9 cellular contexts compared by ENCODE assay signal in the genomic region with DNA sequence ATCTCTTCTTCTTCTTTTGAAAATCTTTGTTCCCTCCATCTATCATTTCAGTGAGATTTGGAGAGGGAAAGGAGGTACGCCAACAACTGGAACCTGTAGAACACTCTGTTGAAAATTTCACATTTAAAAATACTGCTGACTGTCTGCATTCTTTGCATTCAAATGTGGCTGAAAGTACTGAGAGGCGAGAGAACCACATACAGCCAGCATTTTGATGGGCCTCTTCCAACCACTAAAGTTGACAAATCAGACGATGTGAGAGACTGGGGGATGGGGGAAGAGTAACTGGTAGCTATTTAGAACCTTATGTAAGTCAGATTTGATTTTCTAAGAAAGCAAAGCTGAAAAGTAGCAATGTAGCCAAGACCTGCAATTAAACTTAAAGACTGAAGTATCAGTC.
DNase-seq lines count a peak whose midpoint lies in the region; ATAC-seq and TF ChIP-seq lines count a peak whose summit lies in the region.
"Had no signal": no experiment of that assay in that cellular context is flagged by ENCODE, and none has a peak within 500 bp of the region (broad histone marks: within the 10 kb centered on the region; RNA-seq: fewer than 3 reads in every experiment).

No MANE protein-coding gene starts in this region.

- no peak overlapping the region for H3K27ac ChIP-seq in IMR-90 (ENCODE audit: insufficient read depth, low read length)
- peak overlapping the region; percentile 8 for H3K27ac ChIP-seq in caudate nucleus (ENCODE audit: low read depth, low read length)

- H3K9ac ChIP-seq in IMR-90 (ENCODE audit: low read depth, low read length) = no peak overlapping the region

- no peaks in the 10 kb centered on the region for H4K20me1 ChIP-seq in IMR-90 (ENCODE audit: insufficient read depth, low read length)

- no peak overlapping the region for H3K23ac ChIP-seq in IMR-90 (ENCODE audit: low read depth, low read length)

- peak; percentile 43 for ATAC-seq in IMR-90 (ENCODE audit: low read depth)
- no peak for ATAC-seq in HG03097 (IDR thresholded peaks at IDR 0.05; ENCODE audit: low FRiP score, unreplicated experiment)
- no peak for ATAC-seq in GM21737 (IDR thresholded peaks at IDR 0.05; ENCODE audit: unreplicated experiment)

- TF ChIP-seq POLR2A in IMR-90 (IDR thresholded peaks at IDR 0.05; ENCODE audit: low read depth, low read length) = no peak

- H2AFZ ChIP-seq in IMR-90 (replicated peaks; ENCODE audit: low read length, poor library complexity) = no peak overlapping the region

- H2BK120ac ChIP-seq in IMR-90 (ENCODE audit: low read depth, low read length) = no peak overlapping the region

- BruUV-seq in IMR-90 (replicated peaks; lab: Mats Ljungman, UMichigan) = no TSS peak

- H3K56ac ChIP-seq in IMR-90 (ENCODE audit: extremely low read depth, insufficient read depth, low read length) = no peak overlapping the region

- H3K14ac ChIP-seq in IMR-90 (replicated peaks; ENCODE audit: low read depth, low read length) = no peak overlapping the region

- H4K8ac ChIP-seq in IMR-90 (ENCODE audit: low read depth in 2 of 2, low read length in 2 of 2) = no peak overlapping the region

- no peak overlapping the region for H2AK9ac ChIP-seq in IMR-90 (replicated peaks; ENCODE audit: low read depth, low read length, poor library complexity)

- intact Hi-C loops in IMR-90 (cut with micrococcal nuclease) = no loop called here

- CTCF ChIA-PET in IMR-90 (lab: Yijun Ruan, JAX) = no interaction called here

- DNase-seq in AG08395 (ENCODE audit: low spot score) (peak; percentile 45), IMR-90 (peak; percentile 60), caudate nucleus (lab: John Stamatoyannopoulos, UW) (no peak), T1000 (lab: John Stamatoyannopoulos, UW) (no peak), NCI-H2107 treated with DMSO at 0.1 percent for 48 hours (lab: John Stamatoyannopoulos, UW; ENCODE audit: unreplicated experiment) (no peak)
- DNase-seq: activated CD4-positive, CD25-positive, alpha-beta regulatory T cell treated with anti-CD3 and anti-CD28 coated beads, Interleukin-2, amount 50 U/mL, for 72 hours had no signal

- H3K4me1 Mint-ChIP-seq in nephron = peaks cover 9% of the 10 kb centered on the region

- no peaks in the 10 kb centered on the region for H3K9me3 ChIP-seq in IMR-90 (ENCODE audit: control insufficient read depth, insufficient read depth, low read length)

- no peak for TF ChIP-seq RAD21 in IMR-90 (IDR thresholded peaks at IDR 0.05; ENCODE audit: low read length)

- no peaks in the 10 kb centered on the region for H3K79me1 ChIP-seq in IMR-90 (ENCODE audit: low read depth in 1 of 2, low read length in 2 of 2)

- H3K27ac Mint-ChIP-seq in nephron = peak overlapping the region; percentile 52 to 74 (median 54)

- H3K18ac ChIP-seq in IMR-90 (ENCODE audit: low read depth, low read length) = no peak overlapping the region

- H3K4me1 ChIP-seq in IMR-90 (ENCODE audit: control insufficient read depth, insufficient read depth, low read length) = 0 out of 2 replicates have a peak, but pooled peaks cover 3% of the 10 kb centered on the region

- no peak overlapping the region for H4K5ac ChIP-seq in IMR-90 (ENCODE audit: low read depth, low read length)

- no peak overlapping the region for H2BK20ac ChIP-seq in IMR-90 (ENCODE audit: low read depth, low read length)

- dilution Hi-C loops in IMR-90 (cut with HindIII; ENCODE audit: low sequenced_read_pairs, unreplicated experiment) = no loop called here

- 100% methylated on average over 1 of the region's 3 CpGs; no CpG with 5 or more reads in 1 of the 2 experiments for WGBS in IMR-90 (ENCODE audit: extremely low coverage in 2 of 2, insufficient read length in 1 of 2), 2 experiments

- no peak overlapping the region for H4K91ac ChIP-seq in IMR-90 (ENCODE audit: insufficient read depth, low read depth, low read length)

- H2AK5ac ChIP-seq in IMR-90 (ENCODE audit: low read depth, low read length) = no peak overlapping the region

- POLR2A ChIA-PET in IMR-90 (lab: Charles Lee; ENCODE audit: unreplicated experiment) = no interaction called here

- no peak for TF ChIP-seq CTCF in IMR-90 (conservative IDR thresholded peaks at IDR 0.05; ENCODE audit: low read depth, low read length)
- no peak for TF ChIP-seq CTCF in nephron (IDR thresholded peaks at IDR 0.05; ENCODE audit: unreplicated experiment in 3 of 3)

- no peak overlapping the region for H2BK15ac ChIP-seq in IMR-90 (ENCODE audit: low read depth, low read length)

- no peak overlapping the region for H2BK5ac ChIP-seq in IMR-90 (ENCODE audit: low read depth, low read length, poor library complexity, severe bottlenecking)

- no peaks in the 10 kb centered on the region for H3K36me3 ChIP-seq in IMR-90 (ENCODE audit: control insufficient read depth, insufficient read depth, low read length)

- H3K27me3 Mint-ChIP-seq in nephron (ENCODE audit: low read depth) = no peaks in the 10 kb centered on the region

- peaks cover 40% of the 10 kb centered on the region for H3K36me3 Mint-ChIP-seq in nephron (ENCODE audit: low read depth)

- in situ Hi-C loops in IMR-90 (cut with MboI; ENCODE audit: low sequenced_read_pairs) = no loop called here

- peaks cover 3% of the 10 kb centered on the region; the same call in 1 of the 2 replicates for H3K9me1 ChIP-seq in IMR-90 (ENCODE audit: insufficient read depth, low read length)

- no peak overlapping the region for H3K4ac ChIP-seq in IMR-90 (ENCODE audit: low read depth, low read length)

- no peaks in the 10 kb centered on the region for H3K9me3 Mint-ChIP-seq in nephron

- H3K4me3 Mint-ChIP-seq in nephron = no peak overlapping the region

- H3K4me3 ChIP-seq in IMR-90 (ENCODE audit: insufficient read depth, low read depth, low read length) = no peak overlapping the region

- H3K27me3 ChIP-seq in IMR-90 (ENCODE audit: control insufficient read depth, insufficient read depth, low read length) = no peaks in the 10 kb centered on the region

- H3K4me2 ChIP-seq in IMR-90 (ENCODE audit: low read depth, low read length) = no peak overlapping the region

TF ChIP-seq in IMR-90, 13 proteins besides CTCF, POLR2A, EP300 and RAD21:
- TF ChIP-seq RFX5 (IDR thresholded peaks at IDR 0.05; ENCODE audit: low read depth, low read length) = no peak
- TF ChIP-seq MAFK (IDR thresholded peaks at IDR 0.05; ENCODE audit: low read depth, low read length) = peak; percentile 62; the same call in 1 of the 2 replicates
- TF ChIP-seq CHD1 (IDR thresholded peaks at IDR 0.05; ENCODE audit: low read depth, low read length) = no peak

Comparison
In these comparisons a context has a peak if more than half of its experiments do, and no peak if none do; other contexts are left out.
1. DNase-seq: peak in AG08395 (single experiment) and IMR-90 (single experiment); none in caudate nucleus (0 of 61), T1000 (single experiment) and NCI-H2107 treated with DMSO at 0.1 percent for 48 hours (single experiment).